8 cellular contexts compared by ENCODE assay signal in genomic region chr6:50145125-50145524, GRCh38.
DNase-seq lines count a peak whose midpoint lies in the region; ATAC-seq and TF ChIP-seq lines count a peak whose summit lies in the region.
"Had no signal": no experiment of that assay in that cellular context is flagged by ENCODE, and none has a peak within 500 bp of the region (broad histone marks: within the 10 kb centered on the region; RNA-seq: fewer than 3 reads in every experiment).

No MANE protein-coding gene starts in this region.

- DNase-seq in GM10266 (ENCODE audit: extremely low spot score) (no peak), M059J (ENCODE audit: low read depth) (peak; percentile 6), Ammon's horn (ENCODE audit: low spot score) (no peak)
- no peak for DNase-seq in activated naive CD4-positive, alpha-beta T cell (lab: John Stamatoyannopoulos, UW)

- H3K27ac Mint-ChIP-seq in brain: no peak overlapping the region
- no peak overlapping the region for H3K27ac Mint-ChIP-seq in nephron
- H3K27ac Mint-ChIP-seq: T-helper 2 cell treated with Interferon-gamma antibody and Interleukin-4, amounts not matched to agents 5 μg/mL and 100 μg/mL, for 36 hours had no signal

- peaks cover 12% of the 10 kb centered on the region for H3K27me3 Mint-ChIP-seq in brain
- H3K27me3 Mint-ChIP-seq in nephron (ENCODE audit: low read depth): no peaks in the 10 kb centered on the region

- H3K4me1 Mint-ChIP-seq in brain: no peaks in the 10 kb centered on the region
- H3K4me1 Mint-ChIP-seq in nephron: no peaks in the 10 kb centered on the region

- H3K36me3 Mint-ChIP-seq in brain: no peaks in the 10 kb centered on the region
- H3K36me3 Mint-ChIP-seq in nephron (ENCODE audit: low read depth): no peaks in the 10 kb centered on the region

- H3K4me3 Mint-ChIP-seq in brain (no peak overlapping the region), nephron (no peak overlapping the region)
- H3K4me3 Mint-ChIP-seq: T-helper 2 cell treated with Interferon-gamma antibody and Interleukin-4, amounts not matched to agents 5 μg/mL and 100 μg/mL, for 36 hours had no signal

- TF ChIP-seq CTCF in GM10266 (IDR thresholded peaks at IDR 0.05; ENCODE audit: control insufficient read depth, insufficient read depth, low read depth, missing control alignments) (peak; percentile 32), brain (conservative IDR thresholded peaks at IDR 0.05) (peak; percentile 57 to 77), nephron (IDR thresholded peaks at IDR 0.05; ENCODE audit: unreplicated experiment in 3 of 3) (peak; percentile 53 to 71 (median 57))

- no peak for ATAC-seq in GM21423 (IDR thresholded peaks at IDR 0.05; ENCODE audit: unreplicated experiment)

- H3K9me3 Mint-ChIP-seq in brain (no peaks in the 10 kb centered on the region), nephron (no peaks in the 10 kb centered on the region)
- H3K9me3 Mint-ChIP-seq: T-helper 2 cell treated with Interferon-gamma antibody and Interleukin-4, amounts not matched to agents 5 μg/mL and 100 μg/mL, for 36 hours had no signal
